ENCODE assay signal across 8 cellular contexts in the genomic region with DNA sequence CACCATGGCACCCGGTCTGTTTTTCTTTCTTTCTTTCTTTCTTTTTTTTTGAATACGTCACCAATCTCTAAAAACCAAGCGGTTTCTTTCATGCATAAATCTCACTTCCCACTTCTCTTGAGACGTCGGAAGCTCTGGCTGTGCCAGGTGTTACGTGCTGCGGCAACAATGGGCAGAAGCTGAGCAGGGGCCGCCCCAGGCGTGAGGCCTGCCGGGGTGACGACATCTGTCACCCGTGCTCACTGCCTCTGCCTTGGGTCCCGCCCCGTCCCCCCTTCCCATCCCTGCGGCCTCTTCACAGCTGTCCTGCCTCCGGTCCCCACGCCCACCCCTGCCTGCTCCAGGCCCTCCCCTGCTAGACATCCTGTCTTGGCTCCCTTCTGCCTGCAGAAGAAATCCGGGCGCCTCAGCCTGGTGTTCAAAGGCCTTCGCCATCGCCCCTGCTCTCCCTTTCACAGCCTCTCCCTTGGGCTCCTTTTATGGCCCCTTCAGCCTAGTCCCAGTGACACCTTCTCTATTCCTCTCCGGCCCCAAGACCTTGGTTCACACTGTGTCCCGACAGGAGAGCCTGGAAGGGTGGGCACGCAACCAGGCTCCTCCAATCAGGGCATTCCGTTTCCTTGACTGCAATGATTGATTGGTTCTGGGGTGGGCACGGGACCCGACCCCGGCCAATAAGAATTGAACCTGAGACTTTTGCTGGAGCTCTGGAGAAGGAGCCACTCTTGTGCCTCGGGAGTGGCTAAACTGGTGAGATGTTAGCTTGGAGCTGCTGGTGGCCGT. TPM values are rescaled to one million over a fixed set of nuclear protein-coding genes. Genes with fewer than 3 reads are reported as not detected.
A peak's percentile ranks its signal among the peaks of the same experiment; 100 is the strongest.
DNase-seq lines count a peak whose midpoint lies in the region; ATAC-seq lines count a peak whose summit lies in the region.

No MANE protein-coding gene starts in this region.

- DNase-seq in GM19238 (ENCODE audit: insufficient read length, low spot score) (peak; percentile 78), RPMI8226 (peak; percentile 91), NCI-H2081 (lab: John Stamatoyannopoulos, UW) (no peak), anterior cingulate cortex (lab: John Stamatoyannopoulos, UW) (no peak), mucosa of gallbladder (ENCODE audit: low spot score) (no peak)
- peak; percentile 71 to 84 for DNase-seq in activated naive CD4-positive, alpha-beta T cell treated with anti-CD3 and anti-CD28 coated beads, Interleukin-2, amount 50 U/mL, for 72 hours (ENCODE audit: low spot score in 2 of 2)
- DNase-seq in stimulated activated CD4-positive, alpha-beta T cell treated with anti-CD3 and anti-CD28 coated beads, Interleukin-2, amount 100 ng/mL, for 4 hours (ENCODE audit: low read depth): peak; percentile 29

- peaks cover 0 to 11% of the 10 kb centered on the region in 2 donors for H3K36me3 Mint-ChIP-seq in activated naive CD4-positive, alpha-beta T cell treated with anti-CD3 and anti-CD28 coated beads, Interleukin-2, amount 50 U/mL, for 72 hours

- ATAC-seq in HG03025 (IDR thresholded peaks at IDR 0.05; ENCODE audit: low FRiP score, unreplicated experiment): peak; percentile 58
- ATAC-seq in activated naive CD4-positive, alpha-beta T cell treated with anti-CD3 and anti-CD28 coated beads, Interleukin-2, amount 50 U/mL, for 72 hours: peak; percentile 92 to 98

- no peaks in the 10 kb centered on the region for H3K9me3 Mint-ChIP-seq in activated naive CD4-positive, alpha-beta T cell treated with anti-CD3 and anti-CD28 coated beads, Interleukin-2, amount 50 U/mL, for 72 hours

- peak overlapping the region; percentile 71 to 81 for H3K27ac Mint-ChIP-seq in activated naive CD4-positive, alpha-beta T cell treated with anti-CD3 and anti-CD28 coated beads, Interleukin-2, amount 50 U/mL, for 72 hours

RNA-seq across cellular contexts. Expression of gene P2RX1, which starts 4.8 kb away (rescaled TPM):
- total RNA-seq in activated naive CD4-positive, alpha-beta T cell treated with anti-CD3 and anti-CD28 coated beads, Interleukin-2, amount 50 U/mL, for 72 hours: 1 to 10 TPM in 1 of 2 donors, under 1 TPM in 1; 0.14 to 1.5 TPM
- 2.8 TPM for total RNA-seq in mucosa of gallbladder

RNA-seq across cellular contexts. Expression of gene CAMKK1, which starts 18.6 kb away (rescaled TPM):
- total RNA-seq in activated naive CD4-positive, alpha-beta T cell treated with anti-CD3 and anti-CD28 coated beads, Interleukin-2, amount 50 U/mL, for 72 hours: 1 to 10 TPM; 3.8 to 6.9 TPM
- 6.6 TPM for total RNA-seq in mucosa of gallbladder

RNA-seq across cellular contexts. Expression of gene ATP2A3, which starts 52.8 kb away (rescaled TPM):
- 100 to 1,000 TPM in 1 of 2 donors, 10 to 100 TPM in 1; 83.0 to 110 TPM for total RNA-seq in activated naive CD4-positive, alpha-beta T cell treated with anti-CD3 and anti-CD28 coated beads, Interleukin-2, amount 50 U/mL, for 72 hours
- 96.5 TPM for total RNA-seq in mucosa of gallbladder

Comparison
In these comparisons a context has a peak if more than half of its experiments do, and no peak if none do; other contexts are left out.
1. DNase-seq: peak in GM19238 (single experiment), RPMI8226 (single experiment), activated naive CD4-positive, alpha-beta T cell treated with anti-CD3 and anti-CD28 coated beads, Interleukin-2, amount 50 U/mL, for 72 hours (2 of 2) and stimulated activated CD4-positive, alpha-beta T cell treated with anti-CD3 and anti-CD28 coated beads, Interleukin-2, amount 100 ng/mL, for 4 hours (single experiment); none in NCI-H2081 (0 of 2), anterior cingulate cortex (0 of 58) and mucosa of gallbladder (single experiment).